20 cellular contexts compared by ENCODE assay signal in genomic region chr11:64758330-64759079, GRCh38. TPM values are rescaled to one million over a fixed set of nuclear protein-coding genes. Genes with fewer than 3 reads are reported as not detected.
DNase-seq lines count a peak whose midpoint lies in the region; ATAC-seq and TF ChIP-seq lines count a peak whose summit lies in the region.
"Had no signal": no experiment of that assay in that cellular context is flagged by ENCODE, and none has a peak within 500 bp of the region (broad histone marks: within the 10 kb centered on the region; RNA-seq: fewer than 3 reads in every experiment).

No MANE protein-coding gene starts in this region.

- H3K36me3 ChIP-seq in gastroesophageal sphincter (peaks cover 0 to 39% of the 10 kb centered on the region in 2 donors), neuronal stem cell (replicated peaks in 1 of 2; ENCODE audit: control insufficient read depth in 2 of 2, insufficient read depth in 2 of 2, low read length in 2 of 2) (peaks cover 8 to 16% of the 10 kb centered on the region in 2 donors), aorta (ENCODE audit: control insufficient read depth in 1 of 2, insufficient read depth in 2 of 2, low read length in 1 of 2) (no peaks in the 10 kb centered on the region)

- peak overlapping the region; percentile 56 for H3K23ac ChIP-seq in neuronal stem cell (ENCODE audit: low read depth, low read length, poor library complexity)

- H2BK120ac ChIP-seq in neuronal stem cell (ENCODE audit: low read depth, low read length), result no peak overlapping the region

- peaks cover 15% of the 10 kb centered on the region for H3K36me3 Mint-ChIP-seq in MCF 10A (ENCODE audit: insufficient read depth, unreplicated experiment)
- H3K36me3 Mint-ChIP-seq: brain had no signal

- H4K91ac ChIP-seq in neuronal stem cell (ENCODE audit: low read depth, low read length, poor library complexity), result no peak overlapping the region

- peak overlapping the region; percentile 48 for H2AK5ac ChIP-seq in neuronal stem cell (ENCODE audit: low read depth, low read length)

- H3K14ac ChIP-seq in neuronal stem cell (ENCODE audit: low read length), result no peak overlapping the region

- TF ChIP-seq CTCF in gastroesophageal sphincter (IDR thresholded peaks at IDR 0.05) (no peak), MCF 10A (IDR thresholded peaks at IDR 0.05; ENCODE audit: unreplicated experiment) (no peak)

- CTCF ChIA-PET in MCF 10A (lab: Yijun Ruan, JAX), result no interaction called here

- H3K4me3 ChIP-seq in gastroesophageal sphincter, result peak overlapping the region in 1 of 2 donors; percentile 40
- H3K4me3 ChIP-seq in neuronal stem cell (ENCODE audit: low read length in 2 of 2), result no peak overlapping the region
- H3K4me3 ChIP-seq in aorta (ENCODE audit: low read length in 2 of 2), result no peak overlapping the region
- H3K4me3 ChIP-seq: SK-N-MC had no signal

- H3K18ac ChIP-seq in neuronal stem cell (ENCODE audit: low read length), result peak overlapping the region; percentile 35

- DNase-seq in cardiac septum (ENCODE audit: low spot score) (peak; percentile 60), left cardiac atrium (no peak), neuronal stem cell (ENCODE audit: low spot score) (no peak), aorta (peak; percentile 34 to 58), medulla oblongata (ENCODE audit: extremely low spot score) (no peak), MCF 10A (ENCODE audit: unreplicated experiment) (no peak)
- DNase-seq: activated CD8-positive, alpha-beta T cell treated with anti-CD3 and anti-CD28 coated beads for 36 hours; Calu3; effector CD8-positive, alpha-beta T cell; GF-D8; Kasumi-1; NCI-H1417 treated with DMSO at 0.1 percent for 48 hours; NCI-H446 treated with DMSO at 0.1 percent for 48 hours; stimulated activated CD4-positive, alpha-beta T cell treated with anti-CD3 and anti-CD28 coated beads, Interleukin-2, amount 100 ng/mL, for 24 hours had no signal

- no peak for TF ChIP-seq POLR2A in gastroesophageal sphincter (IDR thresholded peaks at IDR 0.05)

- H3K4me1 Mint-ChIP-seq in MCF 10A (ENCODE audit: insufficient read depth, unreplicated experiment), result no peaks in the 10 kb centered on the region

- no peak for ATAC-seq in left cardiac atrium
- ATAC-seq in gastroesophageal sphincter, result no peak
- ATAC-seq in aorta (ENCODE audit: low FRiP score), result no peak
- ATAC-seq in HG03432 (IDR thresholded peaks at IDR 0.05; ENCODE audit: unreplicated experiment), result no peak
- ATAC-seq: activated CD8-positive, alpha-beta T cell treated with anti-CD3 and anti-CD28 coated beads for 36 hours had no signal

- no peak overlapping the region for H2BK15ac ChIP-seq in neuronal stem cell (ENCODE audit: low read length)

- peak overlapping the region; percentile 51 for H3K9ac ChIP-seq in neuronal stem cell (ENCODE audit: low read depth, low read length, poor library complexity)

- H3K4ac ChIP-seq in neuronal stem cell (ENCODE audit: low read length), result no peak overlapping the region

- H3K4me1 ChIP-seq in gastroesophageal sphincter, result peaks cover 2 to 58% (median 44%) of the 10 kb centered on the region in 3 donors
- H3K4me1 ChIP-seq in neuronal stem cell (ENCODE audit: control insufficient read depth in 2 of 2, insufficient read depth in 1 of 2, low read depth in 1 of 2, low read length in 2 of 2), result peaks cover 31 to 46% of the 10 kb centered on the region in 2 donors
- H3K4me1 ChIP-seq in aorta (ENCODE audit: control insufficient read depth in 1 of 2, insufficient read depth in 2 of 2, low read length in 2 of 2), result no peaks in the 10 kb centered on the region

- no peak overlapping the region for H3K4me2 ChIP-seq in neuronal stem cell (ENCODE audit: insufficient read depth, low read length, poor library complexity, severe bottlenecking)

- no peak overlapping the region for H2BK12ac ChIP-seq in neuronal stem cell (ENCODE audit: low read length)

- H2AFZ ChIP-seq in neuronal stem cell (ENCODE audit: low read length), result no peak overlapping the region

- H3K9me3 ChIP-seq in gastroesophageal sphincter (no peaks in the 10 kb centered on the region), neuronal stem cell (replicated peaks in 1 of 2; ENCODE audit: control insufficient read depth in 2 of 2, insufficient read depth in 1 of 2, low read depth in 1 of 2, low read length in 2 of 2) (no peaks in the 10 kb centered on the region), aorta (ENCODE audit: control insufficient read depth, low read length) (no peaks in the 10 kb centered on the region)

- TF ChIP-seq EP300 in gastroesophageal sphincter (IDR thresholded peaks at IDR 0.05), result no peak

- 70 to 71% methylated on average over 2 to 3 of the region's 15 CpGs for WGBS in gastroesophageal sphincter (ENCODE audit: low coverage in 1 of 2), 2 donors
- no CpG with 5 or more reads among the region's 15 CpGs for WGBS in neuronal stem cell (ENCODE audit: extremely low coverage in 2 of 2, insufficient read length in 2 of 2, insufficient replicate concordance in 1 of 2), 2 donors
- WGBS in aorta, 2 donors, result 85 to 91% methylated on average over 15 of the region's 15 CpGs

- H2BK5ac ChIP-seq in neuronal stem cell (ENCODE audit: low read length), result peak overlapping the region; percentile 77

- H3K27ac ChIP-seq in gastroesophageal sphincter (peak overlapping the region in 3 of 4 donors; percentile 86), neuronal stem cell (replicated peaks; ENCODE audit: low read length) (no peak overlapping the region), aorta (ENCODE audit: low read depth in 1 of 2, low read length in 2 of 2) (no peak overlapping the region)
- H3K27ac ChIP-seq: SK-N-MC had no signal

- H3K27ac Mint-ChIP-seq in MCF 10A (ENCODE audit: low read depth, unreplicated experiment), result no peak overlapping the region
- H3K27ac Mint-ChIP-seq: activated CD8-positive, alpha-beta T cell treated with anti-CD3 and anti-CD28 coated beads for 36 hours had no signal

- POLR2A ChIA-PET in MCF 10A (lab: Yijun Ruan, JAX), result interaction anchor here (1.1 kb wide), 1 partner anchor 17 kb away, joined by 3 read pairs; no protein-coding TSS in a partner anchor

- H3K4me3 Mint-ChIP-seq in MCF 10A (ENCODE audit: unreplicated experiment), result no peak overlapping the region
- H3K4me3 Mint-ChIP-seq: activated CD8-positive, alpha-beta T cell treated with anti-CD3 and anti-CD28 coated beads for 36 hours; mesothelial cell of epicardium had no signal

- H3K27me3 Mint-ChIP-seq in MCF 10A (ENCODE audit: insufficient read depth, unreplicated experiment), result no peaks in the 10 kb centered on the region
- H3K27me3 Mint-ChIP-seq: activated CD8-positive, alpha-beta T cell treated with anti-CD3 and anti-CD28 coated beads for 36 hours; brain; type B pancreatic cell had no signal

- intact Hi-C loops in cardiac septum (cut with DNase I) (no loop called here), left cardiac atrium (cut with DNase I) (no loop called here), aorta (cut with DNase I) (no loop called here), MCF 10A (cut with micrococcal nuclease) (no loop called here)

- H4K8ac ChIP-seq in neuronal stem cell (ENCODE audit: low read depth, low read length), result no peak overlapping the region

- H3K79me1 ChIP-seq in neuronal stem cell (ENCODE audit: low read depth, low read length), result peaks cover 4% of the 10 kb centered on the region

- H3K9me3 Mint-ChIP-seq in MCF 10A (ENCODE audit: unreplicated experiment), result no peaks in the 10 kb centered on the region
- H3K9me3 Mint-ChIP-seq: activated CD8-positive, alpha-beta T cell treated with anti-CD3 and anti-CD28 coated beads for 36 hours; brain; mesothelial cell of epicardium; type B pancreatic cell had no signal

- BruUV-seq in MCF 10A (replicated peaks; lab: Mats Ljungman, UMichigan), result no TSS peak

- H3K27me3 ChIP-seq in gastroesophageal sphincter, result no peaks in the 10 kb centered on the region
- no peaks in the 10 kb centered on the region for H3K27me3 ChIP-seq in neuronal stem cell (ENCODE audit: control insufficient read depth in 3 of 3, insufficient read depth in 3 of 3, low read depth in 1 of 3, low read length in 3 of 3)
- H3K27me3 ChIP-seq in aorta (ENCODE audit: control insufficient read depth in 1 of 2, insufficient read depth in 2 of 2, low read length in 1 of 2), result no peaks in the 10 kb centered on the region

RNA-seq across cellular contexts. Expression of gene PYGM, which starts 1.3 kb away (rescaled TPM):
- total RNA-seq in cardiac septum, result 42.5 TPM
- 10 to 100 TPM; 31.3 to 48.6 TPM for total RNA-seq in left cardiac atrium
- 10 to 100 TPM; 10.5 to 55.2 (median 32.8) TPM for total RNA-seq in gastroesophageal sphincter
- polyA plus RNA-seq in neuronal stem cell (2013, experiment 1 of 2), result 1.3 TPM
- 1.3 TPM for polyA plus RNA-seq in neuronal stem cell (2013, experiment 2 of 2)
- total RNA-seq in aorta, result 10 to 100 TPM; 11.5 to 12.9 TPM
- polyA plus RNA-seq in aorta, result 10 to 100 TPM in 1 of 2 donors, 1 to 10 TPM in 1; 1.9 to 12.5 TPM
- total RNA-seq in MCF 10A (2022), result 0.09 and 0.10 TPM in 2 replicates

RNA-seq across cellular contexts. Expression of gene RASGRP2, which starts 14.6 kb away (rescaled TPM):
- total RNA-seq in cardiac septum (30.8 TPM), left cardiac atrium (10 to 100 TPM; 25.3 to 37.1 TPM), gastroesophageal sphincter (10 to 100 TPM; 34.5 to 84.9 (median 41.1) TPM), aorta (10 to 100 TPM; 44.7 to 52.6 TPM), MCF 10A (2022) (not detected in 2 replicates)
- 1.3 TPM for polyA plus RNA-seq in neuronal stem cell (2013, experiment 1 of 2)
- polyA plus RNA-seq in neuronal stem cell (2013, experiment 2 of 2), result 1.4 TPM
- 100 to 1,000 TPM in 1 of 2 donors, 10 to 100 TPM in 1; 20.8 to 152 TPM for polyA plus RNA-seq in aorta
- total RNA-seq: Calu3 had no signal

RNA-seq across cellular contexts. Expression of gene SF1, which starts 19.8 kb away (rescaled TPM):
- total RNA-seq in cardiac septum (175 TPM), left cardiac atrium (100 to 1,000 TPM; 154 to 208 TPM), gastroesophageal sphincter (100 to 1,000 TPM; 187 to 314 (median 253) TPM), aorta (100 to 1,000 TPM; 267 to 322 TPM), MCF 10A (2022) (446 and 503 TPM in 2 replicates)
- 214 TPM for polyA plus RNA-seq in neuronal stem cell (2013, experiment 1 of 2)
- polyA plus RNA-seq in neuronal stem cell (2013, experiment 2 of 2), result 215 TPM
- 100 to 1,000 TPM in 1 of 2 donors, 10 to 100 TPM in 1; 46.6 to 136 TPM for polyA plus RNA-seq in aorta

RNA-seq across cellular contexts. Expression of gene NRXN2, which starts 35.5 kb away (rescaled TPM):
- total RNA-seq in cardiac septum (3.5 TPM), left cardiac atrium (1 to 10 TPM; 3.9 to 4.0 TPM), gastroesophageal sphincter (10 to 100 TPM in 1 of 4 donors, 1 to 10 TPM in 3; 3.4 to 25.4 (median 5.0) TPM), aorta (10 to 100 TPM; 21.6 to 35.9 TPM), MCF 10A (2022) (not detected in 2 replicates)
- polyA plus RNA-seq in neuronal stem cell (2013, experiment 1 of 2), result 33.3 TPM
- 33.6 TPM for polyA plus RNA-seq in neuronal stem cell (2013, experiment 2 of 2)
- polyA plus RNA-seq in aorta, result 1 to 10 TPM; 2.6 to 9.6 TPM
- total RNA-seq: Calu3 had no signal

RNA-seq across cellular contexts. Expression of gene MAP4K2, which starts 44.5 kb away (rescaled TPM):
- total RNA-seq in cardiac septum (6.7 TPM), left cardiac atrium (10 to 100 TPM in 1 of 2 donors, 1 to 10 TPM in 1; 10.0 to 10.4 TPM), gastroesophageal sphincter (10 to 100 TPM; 17.6 to 24.0 (median 19.6) TPM), aorta (10 to 100 TPM; 10.7 to 11.5 TPM), MCF 10A (2022) (4.9 and 6.8 TPM in 2 replicates)
- polyA plus RNA-seq in neuronal stem cell (2013, experiment 1 of 2), result 11.1 TPM
- 11.6 TPM for polyA plus RNA-seq in neuronal stem cell (2013, experiment 2 of 2)
- polyA plus RNA-seq in aorta, result 10 to 100 TPM in 1 of 2 donors, 1 to 10 TPM in 1; 5.4 to 29.6 TPM

Comparison
In these comparisons a context has a peak if more than half of its experiments do, and no peak if none do; other contexts are left out.
1. DNase-seq: peak in cardiac septum (single experiment) and aorta (2 of 2); none in left cardiac atrium (single experiment), neuronal stem cell (single experiment), medulla oblongata (single experiment) and MCF 10A (single experiment).
2. H3K27ac ChIP-seq: peak in gastroesophageal sphincter (3 of 4); none in neuronal stem cell (single experiment) and aorta (0 of 2).
3. RNA of gene PYGM, which starts 1.3 kb away (total RNA-seq): 31.3 to 48.6 TPM in left cardiac atrium, 10.5 to 55.2 TPM in gastroesophageal sphincter, 42.5 TPM in cardiac septum (single experiment) and 11.5 to 12.9 TPM in aorta; 0.09 to 0.10 TPM in MCF 10A; every median in the first group is over 10 times any median in the second.
4. RNA of gene RASGRP2, which starts 14.6 kb away (total RNA-seq): 44.7 to 52.6 TPM in aorta, 34.5 to 84.9 TPM in gastroesophageal sphincter, 25.3 to 37.1 TPM in left cardiac atrium and 30.8 TPM in cardiac septum (single experiment); not detected in MCF 10A; every median in the first group is over 10 times any median in the second.